In genomic region chr20:25304025-25304549, GRCh38 we compare ENCODE assay signal across 14 cellular contexts. TPM values are rescaled to one million over a fixed set of nuclear protein-coding genes. Genes with fewer than 3 reads are reported as not detected.
DNase-seq lines count a peak whose midpoint lies in the region; ATAC-seq and TF ChIP-seq lines count a peak whose summit lies in the region.
"Had no signal": no experiment of that assay in that cellular context is flagged by ENCODE, and none has a peak within 500 bp of the region (broad histone marks: within the 10 kb centered on the region; RNA-seq: fewer than 3 reads in every experiment).

No MANE protein-coding gene starts in this region.

- DNase-seq in left ventricle myocardium superior (peak; percentile 21), heart right ventricle (no peak), GM13977 (ENCODE audit: low spot score) (peak; percentile 36), T-helper 17 cell (no peak), osteoblast (ENCODE audit: insufficient read length, low spot score, missing footprints) (peak; percentile 21)
- DNase-seq in activated T-cell treated with anti-CD3 and anti-CD28 coated beads, Interleukin-2, amount 50 U/mL, for 4 hours, result no peak
- DNase-seq: CD8-positive, alpha-beta T cell; COR-L47; DMS53; GF-D8; H9 had no signal

- H2AFZ ChIP-seq in osteoblast (ENCODE audit: low read length), result no peak overlapping the region
- H2AFZ ChIP-seq: GM23338 had no signal

- H3K4me1 ChIP-seq in heart right ventricle, result peaks cover 0 to 18% (median under 1%) of the 10 kb centered on the region in 9 donors
- peaks cover 26% of the 10 kb centered on the region for H3K4me1 ChIP-seq in osteoblast (ENCODE audit: insufficient read depth, low read length)

- no peaks in the 10 kb centered on the region for H3K9me3 Mint-ChIP-seq in activated T-cell treated with anti-CD3 and anti-CD28 coated beads, Interleukin-2, amount 50 U/mL, for 4 hours
- H3K9me3 Mint-ChIP-seq: CD14-positive monocyte; CD8-positive, alpha-beta T cell; GM23338; H9 had no signal

- WGBS in heart right ventricle, 2 donors, result 89 to 90% methylated on average over 11 of the region's 11 CpGs

- no peaks in the 10 kb centered on the region for H3K9me3 ChIP-seq in heart right ventricle
- H3K9me3 ChIP-seq in T-helper 17 cell (ENCODE audit: control insufficient read depth, low read length, poor library complexity, severe bottlenecking), result no peaks in the 10 kb centered on the region
- H3K9me3 ChIP-seq in osteoblast (ENCODE audit: low read depth, low read length), result no peaks in the 10 kb centered on the region

- no peak overlapping the region for H3K4me3 Mint-ChIP-seq in T-helper 17 cell
- no peak overlapping the region for H3K4me3 Mint-ChIP-seq in activated T-cell treated with anti-CD3 and anti-CD28 coated beads, Interleukin-2, amount 50 U/mL, for 4 hours
- H3K4me3 Mint-ChIP-seq: CD14-positive monocyte; CD8-positive, alpha-beta T cell; GM23338; H9 had no signal

- no peak overlapping the region for H3K4me2 ChIP-seq in osteoblast (ENCODE audit: insufficient read depth, low read length)
- H3K4me2 ChIP-seq: GM23338 had no signal

- H4K20me1 ChIP-seq in osteoblast (ENCODE audit: insufficient read depth, low read length), result peaks cover 4% of the 10 kb centered on the region

- H3K27ac ChIP-seq in heart right ventricle (no peak overlapping the region), osteoblast (ENCODE audit: low read depth, low read length) (no peak overlapping the region)

- H3K36me3 ChIP-seq in heart right ventricle (peaks cover 0 to 82% (median 4%) of the 10 kb centered on the region in 9 donors), osteoblast (ENCODE audit: insufficient read depth, low read length) (peaks cover 30% of the 10 kb centered on the region)

- H3K27me3 ChIP-seq in heart right ventricle, result no peaks in the 10 kb centered on the region
- no peaks in the 10 kb centered on the region for H3K27me3 ChIP-seq in osteoblast (ENCODE audit: insufficient read depth, low read length)

- ATAC-seq in left ventricle myocardium superior (no peak), heart right ventricle (no peak), T-helper 17 cell (no peak), GM21825 (IDR thresholded peaks at IDR 0.05; ENCODE audit: unreplicated experiment) (no peak)
- no peak for ATAC-seq in activated T-cell treated with anti-CD3 and anti-CD28 coated beads, Interleukin-2, amount 50 U/mL, for 4 hours
- ATAC-seq: CD8-positive, alpha-beta T cell; GM23338 had no signal

- H3K4me3 ChIP-seq in heart right ventricle (no peak overlapping the region), osteoblast (ENCODE audit: insufficient read depth, low read length) (no peak overlapping the region)
- H3K4me3 ChIP-seq: GM23338 had no signal

- H3K79me2 ChIP-seq in osteoblast (ENCODE audit: insufficient read depth, low read length), result no peaks in the 10 kb centered on the region

- TF ChIP-seq CTCF in heart right ventricle (IDR thresholded peaks at IDR 0.05) (no peak), GM13977 (IDR thresholded peaks at IDR 0.05; ENCODE audit: extremely low read depth, insufficient read depth, missing control alignments) (no peak), osteoblast (IDR thresholded peaks at IDR 0.05; ENCODE audit: extremely low read depth, low read depth, low read length) (no peak)

- intact Hi-C loops in left ventricle myocardium superior (cut with micrococcal nuclease), result no loop called here
- intact Hi-C loops in heart right ventricle (cut with DNase I), result no loop called here

- peaks cover 4% of the 10 kb centered on the region for H3K4me1 Mint-ChIP-seq in T-helper 17 cell
- H3K4me1 Mint-ChIP-seq in activated T-cell treated with anti-CD3 and anti-CD28 coated beads, Interleukin-2, amount 50 U/mL, for 4 hours (ENCODE audit: low read depth), result peaks cover under 1% of the 10 kb centered on the region
- H3K4me1 Mint-ChIP-seq: GM23338 had no signal

- H3K27me3 Mint-ChIP-seq in T-helper 17 cell, result no peaks in the 10 kb centered on the region
- H3K27me3 Mint-ChIP-seq in activated T-cell treated with anti-CD3 and anti-CD28 coated beads, Interleukin-2, amount 50 U/mL, for 4 hours (ENCODE audit: low read depth), result no peaks in the 10 kb centered on the region

- peak overlapping the region; percentile 68 for H3K27ac Mint-ChIP-seq in T-helper 17 cell
- H3K27ac Mint-ChIP-seq: CD8-positive, alpha-beta T cell; GM23338; H9 had no signal

- no peaks in the 10 kb centered on the region for H3K36me3 Mint-ChIP-seq in T-helper 17 cell (ENCODE audit: low read depth)
- peaks cover 4% of the 10 kb centered on the region for H3K36me3 Mint-ChIP-seq in activated T-cell treated with anti-CD3 and anti-CD28 coated beads, Interleukin-2, amount 50 U/mL, for 4 hours (ENCODE audit: insufficient read depth)

- in situ Hi-C loops in GM13977 (cut with MboI; ENCODE audit: low pct_unique_long_range_greater_than_20kb, low sequenced_read_pairs, unreplicated experiment), result no loop called here

RNA-seq across cellular contexts. Expression of gene PYGB, which starts 56.2 kb away (rescaled TPM):
- total RNA-seq in left ventricle myocardium superior, result 205 TPM
- total RNA-seq in heart right ventricle, result 100 to 1,000 TPM; 203 to 462 (median 276) TPM
- 100 to 1,000 TPM in 1 of 2 donors, 10 to 100 TPM in 1; 83.1 to 250 TPM for polyA plus RNA-seq in heart right ventricle
- total RNA-seq in T-helper 17 cell, result 10 to 100 TPM; 28.6 to 53.1 TPM
- 191 and 194 TPM in 2 replicates for total RNA-seq in osteoblast
- 10 to 100 TPM; 32.5 to 37.6 (median 34.6) TPM for total RNA-seq in activated T-cell treated with anti-CD3 and anti-CD28 coated beads, Interleukin-2, amount 50 U/mL, for 4 hours

Comparison
In these comparisons a context has a peak if more than half of its experiments do, and no peak if none do; other contexts are left out.
1. DNase-seq: peak in left ventricle myocardium superior (single experiment), GM13977 (single experiment) and osteoblast (single experiment); none in heart right ventricle (0 of 2), T-helper 17 cell (0 of 3) and activated T-cell treated with anti-CD3 and anti-CD28 coated beads, Interleukin-2, amount 50 U/mL, for 4 hours (single experiment).